In genomic region chr15:63037996-63038720, GRCh38 we compare ENCODE assay signal across 21 cellular contexts. TPM values are rescaled to one million over a fixed set of nuclear protein-coding genes. Genes with fewer than 3 reads are reported as not detected.
A peak's percentile ranks its signal among the peaks of the same experiment; 100 is the strongest.
DNase-seq lines count a peak whose midpoint lies in the region; ATAC-seq, FAIRE-seq and TF ChIP-seq lines count a peak whose summit lies in the region.
"Had no signal": no experiment of that assay in that cellular context is flagged by ENCODE, and none has a peak within 500 bp of the region (broad histone marks: within the 10 kb centered on the region; RNA-seq: fewer than 3 reads in every experiment).

No MANE protein-coding gene starts in this region.

- H3K36me3 Mint-ChIP-seq in neural crest cell (ENCODE audit: low read depth), result no peaks in the 10 kb centered on the region
- H3K36me3 Mint-ChIP-seq: CD8-positive, alpha-beta memory T cell; T-cell had no signal

- H3K4me3 Mint-ChIP-seq in neural crest cell, result peak overlapping the region; percentile 6
- H3K4me3 Mint-ChIP-seq: activated CD4-positive, alpha-beta T cell treated with anti-CD3 and anti-CD28 coated beads, Interleukin-2, amount 10 ng/mL, durations not matched to agents 7 days and 5 days; CD8-positive, alpha-beta memory T cell; T-cell had no signal

- no peak for ATAC-seq in Right ventricle myocardium superior (ENCODE audit: poor library complexity)
- ATAC-seq: pancreas, T-cell had no signal

- TF ChIP-seq CTCF in mammary epithelial cell (conservative IDR thresholded peaks at IDR 0.05 in 1 of 2, IDR thresholded peaks at IDR 0.05 in 1 of 2; ENCODE audit: extremely low read depth in 1 of 2, insufficient read depth in 1 of 2, low read depth in 1 of 2, low read length in 2 of 2), result no peak
- no peak for TF ChIP-seq CTCF in neural crest cell (conservative IDR thresholded peaks at IDR 0.05)

- peaks cover 43% of the 10 kb centered on the region for H3K27me3 Mint-ChIP-seq in neural crest cell (ENCODE audit: low read depth)

- BruUV-seq in mammary epithelial cell (replicated peaks; lab: Mats Ljungman, UMichigan), result no TSS peak

- no peak overlapping the region for H3K27ac Mint-ChIP-seq in neural crest cell (ENCODE audit: unreplicated experiment)
- H3K27ac Mint-ChIP-seq: activated CD4-positive, alpha-beta T cell treated with anti-CD3 and anti-CD28 coated beads, Interleukin-2, amount 10 ng/mL, durations not matched to agents 7 days and 5 days; CD8-positive, alpha-beta memory T cell; T-cell had no signal

- H3K27me3 ChIP-seq in mammary epithelial cell (ENCODE audit: insufficient read depth, low read length), result no peaks in the 10 kb centered on the region
- H3K27me3 ChIP-seq: pancreas had no signal

- H3K4me1 Mint-ChIP-seq in neural crest cell, result peaks cover 19% of the 10 kb centered on the region

- peak overlapping the region; percentile 56 for H3K4me2 ChIP-seq in mammary epithelial cell (ENCODE audit: insufficient read depth, low read depth, low read length)

- H3K27ac ChIP-seq in mammary epithelial cell (ENCODE audit: insufficient read depth, low read depth, low read length), result peak overlapping the region; percentile 89
- H3K27ac ChIP-seq: esophagus squamous epithelium, pancreas had no signal

- dilution Hi-C loops in mammary epithelial cell (cut with HindIII; ENCODE audit: low sequenced_read_pairs), result loop anchor here (5.0 kb wide), 1 partner anchor 141 kb away; no protein-coding TSS in a partner anchor

- no peaks in the 10 kb centered on the region for H3K9me3 Mint-ChIP-seq in neural crest cell
- H3K9me3 Mint-ChIP-seq: activated CD4-positive, alpha-beta T cell treated with anti-CD3 and anti-CD28 coated beads, Interleukin-2, amount 10 ng/mL, durations not matched to agents 7 days and 5 days; CD8-positive, alpha-beta memory T cell; T-cell had no signal

- H3K4me3 ChIP-seq in mammary epithelial cell (replicated peaks in 1 of 3; ENCODE audit: insufficient read depth in 1 of 3, low read depth in 2 of 3, low read length in 3 of 3), result peak overlapping the region in 1 of 3 experiments; percentile 0
- H3K4me3 ChIP-seq: esophagus squamous epithelium, pancreas had no signal

- FAIRE-seq in G401.6 (lab: Jason Lieb, UNC), result peak; percentile 90
- FAIRE-seq: pancreas had no signal

- H3K9me3 ChIP-seq in mammary epithelial cell (replicated peaks; ENCODE audit: insufficient read depth, low read length), result no peaks in the 10 kb centered on the region
- H3K9me3 ChIP-seq: esophagus squamous epithelium, pancreas had no signal

- in situ Hi-C loops in mammary epithelial cell (cut with MboI; ENCODE audit: low sequenced_read_pairs in 2 of 2), result loop anchor here in 1 of 2 donors (25.0 kb wide), 1 partner anchor 201 kb away; no protein-coding TSS in a partner anchor

- peaks cover 52% of the 10 kb centered on the region for H3K4me1 ChIP-seq in mammary epithelial cell (ENCODE audit: insufficient read depth, low read length)

- H3K79me2 ChIP-seq in mammary epithelial cell (ENCODE audit: insufficient read depth, low read length), result peaks cover 7% of the 10 kb centered on the region

- CTCF ChIA-PET in mammary epithelial cell (lab: Charles Lee; ENCODE audit: low non-redundant PET), result interaction anchor here (0.6 kb wide), 1 partner anchor 10 kb away, joined by 8 read pairs; no protein-coding TSS in a partner anchor

- DNase-seq in NCI-H2227 treated with DMSO at 0.1 percent for 48 hours (lab: John Stamatoyannopoulos, UW), result peak; percentile 7
- DNase-seq in mammary epithelial cell, result peak; percentile 94
- no peak for DNase-seq in neural crest cell (ENCODE audit: low read depth, low spot score)
- DNase-seq in Right ventricle myocardium superior, result no peak
- no peak for DNase-seq in effector CD4-positive, alpha-beta T cell
- DNase-seq in SKM-1 treated with dmso at 0.1 percent for 144 hours (lab: John Stamatoyannopoulos, UW; ENCODE audit: unreplicated experiment), result no peak
- DNase-seq: activated CD4-positive, alpha-beta T cell treated with anti-CD3 and anti-CD28 coated beads, Interleukin-2, amount 10 ng/mL, durations not matched to agents 7 days and 5 days; activated CD8-positive, alpha-beta memory T cell treated with anti-CD3 and anti-CD28 coated beads, Interleukin-2, amount 50 U/mL, for 48 hours; activated effector memory CD4-positive, alpha-beta T cell treated with anti-CD3 and anti-CD28 coated beads, Interleukin-2, amount 50 U/mL, for 16 hours; amniotic stem cell; CD8-positive, alpha-beta memory T cell; central memory CD4-positive, alpha-beta T cell; DND-41; esophagus squamous epithelium; NCI-H1048; NCI-H2171 treated with DMSO at 0.1 percent for 48 hours; pancreas; stimulated activated CD4-positive, alpha-beta T cell treated with anti-CD3 and anti-CD28 coated beads, Interleukin-1b, Interleukin-23, amount 100 ng/mL, for 48 hours; stimulated activated naive CD4-positive, alpha-beta T cell; T-cell had no signal

- H3K36me3 ChIP-seq in mammary epithelial cell (ENCODE audit: insufficient read depth, low read length), result no peaks in the 10 kb centered on the region
- H3K36me3 ChIP-seq: esophagus squamous epithelium, pancreas had no signal

- H3K9ac ChIP-seq in mammary epithelial cell (ENCODE audit: insufficient read depth, low read length), result peak overlapping the region; percentile 77

- H2AFZ ChIP-seq in mammary epithelial cell (ENCODE audit: low read depth, low read length), result peak overlapping the region; percentile 74

- WGBS in mammary epithelial cell (ENCODE audit: low coverage, missing lambda C conversion rate), result 13% methylated on average over 8 of the region's 10 CpGs

- intact Hi-C loops in mammary epithelial cell (cut with micrococcal nuclease) (loop anchor here (1.0 kb wide), 1 partner anchor 19 kb away; no protein-coding TSS in a partner anchor), Right ventricle myocardium superior (cut with DNase I) (no loop called here)

- H4K20me1 ChIP-seq in mammary epithelial cell (ENCODE audit: insufficient read depth, low read length), result no peaks in the 10 kb centered on the region

RNA-seq across cellular contexts. Expression of gene TPM1, which starts 4.4 kb away (rescaled TPM):
- total RNA-seq in mammary epithelial cell (1,000 to 10,000 TPM in 1 of 2 donors, 100 to 1,000 TPM in 1; 463 to 1,538 TPM), neural crest cell (67.5 and 71.0 TPM in 2 replicates), Right ventricle myocardium superior (12,703 TPM)
- polyA plus RNA-seq in mammary epithelial cell, result 241 TPM
- polyA minus RNA-seq in mammary epithelial cell, result 182 TPM

Comparison
In these comparisons a context has a peak if more than half of its experiments do, and no peak if none do; other contexts are left out.
1. DNase-seq: peak in NCI-H2227 treated with DMSO at 0.1 percent for 48 hours (single experiment) and mammary epithelial cell (single experiment); none in neural crest cell (single experiment), Right ventricle myocardium superior (single experiment), effector CD4-positive, alpha-beta T cell (single experiment) and SKM-1 treated with dmso at 0.1 percent for 144 hours (single experiment).